In genomic region chr1:180505732-180506335, GRCh38 we compare ENCODE assay signal across 24 cellular contexts. TPM values are rescaled to one million over a fixed set of nuclear protein-coding genes. Genes with fewer than 3 reads are reported as not detected.
A peak's percentile ranks its signal among the peaks of the same experiment; 100 is the strongest.
DNase-seq lines count a peak whose midpoint lies in the region; ATAC-seq, FAIRE-seq and TF ChIP-seq lines count a peak whose summit lies in the region.
"Had no signal": no experiment of that assay in that cellular context is flagged by ENCODE, and none has a peak within 500 bp of the region (broad histone marks: within the 10 kb centered on the region; RNA-seq: fewer than 3 reads in every experiment).

No MANE protein-coding gene starts in this region.

- no peak overlapping the region for H3K27ac Mint-ChIP-seq in astrocyte (ENCODE audit: unreplicated experiment)
- H3K27ac Mint-ChIP-seq: activated B cell treated with CpG ODN at 0.5 μM for 24 hours; activated naive CD4-positive, alpha-beta T cell treated with anti-CD3 and anti-CD28 coated beads, Interleukin-2, amount 10 ng/mL, durations not matched to agents 7 days and 5 days; CD8-positive, alpha-beta memory T cell had no signal

- peak overlapping the region; percentile 76 for H3K18ac ChIP-seq in IMR-90 (ENCODE audit: low read depth, low read length)

- H3K14ac ChIP-seq in IMR-90 (replicated peaks; ENCODE audit: low read depth, low read length), result peak overlapping the region; percentile 83

- H3K4ac ChIP-seq in IMR-90 (ENCODE audit: low read depth, low read length), result peak overlapping the region; percentile 73

- peaks cover 10% of the 10 kb centered on the region for H3K9me3 ChIP-seq in IMR-90 (ENCODE audit: control insufficient read depth, insufficient read depth, low read length)
- no peaks in the 10 kb centered on the region for H3K9me3 ChIP-seq in astrocyte (ENCODE audit: insufficient read depth, low read depth, low read length)
- no peaks in the 10 kb centered on the region for H3K9me3 ChIP-seq in colonic mucosa
- H3K9me3 ChIP-seq in prostate gland, result no peaks in the 10 kb centered on the region
- H3K9me3 ChIP-seq: esophagus muscularis mucosa, mucosa of descending colon had no signal

- peaks cover 2% of the 10 kb centered on the region for H3K9me3 Mint-ChIP-seq in astrocyte (ENCODE audit: unreplicated experiment)
- H3K9me3 Mint-ChIP-seq: activated B cell treated with CpG ODN at 0.5 μM for 24 hours; activated naive CD4-positive, alpha-beta T cell treated with anti-CD3 and anti-CD28 coated beads, Interleukin-2, amount 10 ng/mL, durations not matched to agents 7 days and 5 days; CD8-positive, alpha-beta memory T cell had no signal

- TF ChIP-seq CTCF in IMR-90 (conservative IDR thresholded peaks at IDR 0.05; ENCODE audit: low read depth, low read length) (no peak), astrocyte (IDR thresholded peaks at IDR 0.05; ENCODE audit: insufficient read depth, low read depth, low read length) (no peak), colonic mucosa (IDR thresholded peaks at IDR 0.05) (no peak), prostate gland (IDR thresholded peaks at IDR 0.05) (no peak)

- H4K20me1 ChIP-seq in IMR-90 (ENCODE audit: insufficient read depth, low read length) (no peaks in the 10 kb centered on the region; the same call in 1 of the 2 replicates), astrocyte (ENCODE audit: insufficient read depth, low read length) (no peaks in the 10 kb centered on the region)

- peaks cover 7% of the 10 kb centered on the region for H3K4me1 Mint-ChIP-seq in astrocyte (ENCODE audit: low read depth, unreplicated experiment)

- no peak overlapping the region for H2AK9ac ChIP-seq in IMR-90 (replicated peaks; ENCODE audit: low read depth, low read length, poor library complexity)

- WGBS in IMR-90 (ENCODE audit: extremely low coverage in 2 of 2, insufficient read length in 1 of 2), 2 experiments, result 66% methylated on average over 4 of the region's 8 CpGs; no CpG with 5 or more reads in 1 of the 2 experiments
- WGBS in prostate gland, result 50% methylated on average over 8 of the region's 8 CpGs

- H3K9ac ChIP-seq in IMR-90 (ENCODE audit: low read depth, low read length), result no peak overlapping the region
- H3K9ac ChIP-seq in astrocyte (ENCODE audit: low read length), result no peak overlapping the region
- no peak overlapping the region for H3K9ac ChIP-seq in colonic mucosa (ENCODE audit: low read depth in 2 of 2, low read length in 2 of 2)

- H3K27me3 ChIP-seq in IMR-90 (ENCODE audit: control insufficient read depth, insufficient read depth, low read length) (no peaks in the 10 kb centered on the region), astrocyte (ENCODE audit: insufficient read depth, low read length) (no peaks in the 10 kb centered on the region), colonic mucosa (no peaks in the 10 kb centered on the region), prostate gland (replicated peaks; ENCODE audit: insufficient read depth) (no peaks in the 10 kb centered on the region)
- H3K27me3 ChIP-seq: esophagus muscularis mucosa, MG63 had no signal

- H3K27me3 Mint-ChIP-seq in astrocyte (ENCODE audit: low read depth, unreplicated experiment), result no peaks in the 10 kb centered on the region

- peak overlapping the region; percentile 88; the same call in 1 of the 3 replicates for H2BK15ac ChIP-seq in IMR-90 (ENCODE audit: low read depth, low read length)

- no peak overlapping the region for H3K4me2 ChIP-seq in IMR-90 (ENCODE audit: low read depth, low read length)
- H3K4me2 ChIP-seq in astrocyte (ENCODE audit: low read length), result peak overlapping the region; percentile 8

- peak overlapping the region; percentile 65 for H2BK5ac ChIP-seq in IMR-90 (ENCODE audit: low read depth, low read length, poor library complexity, severe bottlenecking)

- H4K91ac ChIP-seq in IMR-90 (ENCODE audit: insufficient read depth, low read depth, low read length), result peak overlapping the region; percentile 74

- H3K36me3 ChIP-seq in IMR-90 (ENCODE audit: control insufficient read depth, insufficient read depth, low read length) (no peaks in the 10 kb centered on the region), astrocyte (ENCODE audit: insufficient read depth, low read length) (no peaks in the 10 kb centered on the region), colonic mucosa (no peaks in the 10 kb centered on the region), prostate gland (no peaks in the 10 kb centered on the region)
- H3K36me3 ChIP-seq: esophagus muscularis mucosa, MG63 had no signal

- no peak overlapping the region; the same call in 1 of the 2 replicates for H3K56ac ChIP-seq in IMR-90 (ENCODE audit: extremely low read depth, insufficient read depth, low read length)

- no peak overlapping the region for H3K23ac ChIP-seq in IMR-90 (ENCODE audit: low read depth, low read length)

- peak overlapping the region; percentile 85 for H2BK20ac ChIP-seq in IMR-90 (ENCODE audit: low read depth, low read length)

- peak overlapping the region; percentile 83 for H2AK5ac ChIP-seq in IMR-90 (ENCODE audit: low read depth, low read length)

- peaks cover 5 to 17% of the 10 kb centered on the region in 2 experiments for H3K79me1 ChIP-seq in IMR-90 (ENCODE audit: low read depth in 1 of 2, low read length in 2 of 2)

- peaks cover 15% of the 10 kb centered on the region for H3K79me2 ChIP-seq in astrocyte (ENCODE audit: insufficient read depth, low read length)

- peak overlapping the region; percentile 48; the same call in 1 of the 2 replicates for H3K27ac ChIP-seq in IMR-90 (ENCODE audit: insufficient read depth, low read length)
- H3K27ac ChIP-seq in astrocyte (ENCODE audit: low read depth, low read length), result no peak overlapping the region
- no peak overlapping the region for H3K27ac ChIP-seq in colonic mucosa
- no peak overlapping the region for H3K27ac ChIP-seq in prostate gland
- H3K27ac ChIP-seq: esophagus muscularis mucosa had no signal

- intact Hi-C loops in IMR-90 (cut with micrococcal nuclease), result no loop called here
- intact Hi-C loops in colonic mucosa (cut with DNase I), result no loop called here
- intact Hi-C loops in prostate gland (cut with DNase I), result no loop called here

- in situ Hi-C loops in IMR-90 (cut with MboI; ENCODE audit: low sequenced_read_pairs), result no loop called here

- CTCF ChIA-PET in IMR-90 (lab: Yijun Ruan, JAX), result interaction anchor here (0.7 to 1.1 kb wide), 2 partner anchors 16 to 356 kb away, joined by 3 to 4 read pairs; no protein-coding TSS in a partner anchor

- no peak overlapping the region for H3K4me3 Mint-ChIP-seq in astrocyte (ENCODE audit: unreplicated experiment)
- H3K4me3 Mint-ChIP-seq: activated B cell treated with CpG ODN at 0.5 μM for 24 hours; activated naive CD4-positive, alpha-beta T cell treated with anti-CD3 and anti-CD28 coated beads, Interleukin-2, amount 10 ng/mL, durations not matched to agents 7 days and 5 days had no signal

- H3K9me1 ChIP-seq in IMR-90 (ENCODE audit: insufficient read depth, low read length), result peaks cover 7% of the 10 kb centered on the region; the same call in 1 of the 2 replicates

- peak overlapping the region in 1 of 2 experiments; percentile 33; a peak in 1 of 4 replicates for H4K8ac ChIP-seq in IMR-90 (ENCODE audit: low read depth in 2 of 2, low read length in 2 of 2)

- H4K5ac ChIP-seq in IMR-90 (ENCODE audit: low read depth, low read length), result peak overlapping the region; percentile 43

- no TSS peak for BruUV-seq in IMR-90 (replicated peaks; lab: Mats Ljungman, UMichigan)

- peak overlapping the region; percentile 28 for H2AFZ ChIP-seq in IMR-90 (replicated peaks; ENCODE audit: low read length, poor library complexity)
- no peak overlapping the region for H2AFZ ChIP-seq in astrocyte (ENCODE audit: low read depth, low read length)

- H3K4me3 ChIP-seq in IMR-90 (ENCODE audit: insufficient read depth, low read depth, low read length) (no peak overlapping the region), astrocyte (ENCODE audit: insufficient read depth, low read depth, low read length) (no peak overlapping the region), colonic mucosa (no peak overlapping the region), prostate gland (no peak overlapping the region)
- H3K4me3 ChIP-seq: esophagus muscularis mucosa, MG63, mucosa of descending colon had no signal

- H3K4me1 ChIP-seq in IMR-90 (ENCODE audit: control insufficient read depth, insufficient read depth, low read length) (peaks cover 18% of the 10 kb centered on the region), astrocyte (ENCODE audit: insufficient read depth, low read length) (no peaks in the 10 kb centered on the region), colonic mucosa (no peaks in the 10 kb centered on the region), prostate gland (replicated peaks) (no peaks in the 10 kb centered on the region)

- DNase-seq in IMR-90 (peak; percentile 47), astrocyte (ENCODE audit: low read depth) (no peak), fibroblast of gingiva (ENCODE audit: low read depth) (peak; percentile 30), pons (ENCODE audit: low spot score) (peak; percentile 18), colonic mucosa (no peak), prostate gland (ENCODE audit: low spot score) (no peak)
- DNase-seq: activated B cell treated with CpG ODN at 0.5 μM for 24 hours; activated naive CD4-positive, alpha-beta T cell treated with anti-CD3 and anti-CD28 coated beads, Interleukin-2, amount 10 ng/mL, durations not matched to agents 7 days and 5 days; CD8-positive, alpha-beta memory T cell; effector memory CD4-positive, alpha-beta T cell; islet precursor cell; MG63; mucosa of descending colon; NCI-H1436; NCI-H510A treated with DMSO at 0.1 percent for 48 hours; posterior cingulate gyrus; SHP77; T1000 had no signal

- dilution Hi-C loops in IMR-90 (cut with HindIII; ENCODE audit: low sequenced_read_pairs, unreplicated experiment), result no loop called here

- peak overlapping the region; percentile 84 for H2BK120ac ChIP-seq in IMR-90 (ENCODE audit: low read depth, low read length)

- no peak for ATAC-seq in IMR-90 (ENCODE audit: low read depth)
- ATAC-seq in GM19397 (IDR thresholded peaks at IDR 0.05; ENCODE audit: unreplicated experiment), result no peak
- ATAC-seq: mucosa of descending colon had no signal

- POLR2A ChIA-PET in IMR-90 (lab: Charles Lee; ENCODE audit: unreplicated experiment), result interaction anchor here (0.5 kb wide), 1 partner anchor 412 kb away, joined by 3 read pairs; no protein-coding TSS in a partner anchor

- FAIRE-seq in astrocyte (lab: Jason Lieb, UNC), result no peak

- TF ChIP-seq POLR2A in IMR-90 (IDR thresholded peaks at IDR 0.05; ENCODE audit: low read depth, low read length) (no peak), prostate gland (IDR thresholded peaks at IDR 0.05) (no peak)

- TF ChIP-seq RAD21 in IMR-90 (IDR thresholded peaks at IDR 0.05; ENCODE audit: low read length), result no peak

- H3K36me3 Mint-ChIP-seq in astrocyte (ENCODE audit: low read depth, unreplicated experiment), result peaks cover 4% of the 10 kb centered on the region
- H3K36me3 Mint-ChIP-seq: activated naive CD4-positive, alpha-beta T cell treated with anti-CD3 and anti-CD28 coated beads, Interleukin-2, amount 10 ng/mL, durations not matched to agents 7 days and 5 days had no signal

RNA-seq across cellular contexts. Expression of gene ACBD6, which starts 3.5 kb away (rescaled TPM):
- total RNA-seq in IMR-90 (2012; rRNA removed), result 52.5 and 83.3 TPM in 2 replicates
- polyA plus RNA-seq in IMR-90 (2012; rRNA removed), result 54.4 and 59.1 TPM in 2 replicates
- polyA plus RNA-seq in IMR-90 (2012; cell fraction: cytosol; rRNA removed), result 32.3 and 41.6 TPM in 2 replicates
- polyA plus RNA-seq in IMR-90 (2012; cell fraction: nucleus; rRNA removed; ENCODE audit: low replicate concordance), result 95.2 and 130 TPM in 2 replicates
- total RNA-seq in astrocyte, result 36.8 and 43.4 TPM in 2 replicates
- 10 to 100 TPM; 16.1 to 25.8 TPM for total RNA-seq in colonic mucosa
- 10 to 100 TPM; 41.9 to 50.0 TPM for total RNA-seq in prostate gland

RNA-seq across cellular contexts. Expression of gene OVAAL, which starts 52.9 kb away (rescaled TPM):
- total RNA-seq in IMR-90 (2012; rRNA removed) (not detected in 2 replicates), astrocyte (not detected in 2 replicates), colonic mucosa (not detected), prostate gland (under 1 TPM in 1 of 2 donors, not detected in 1; 0.62 TPM)
- polyA plus RNA-seq in IMR-90 (2012; rRNA removed), result not detected in 2 replicates
- 0.03 TPM in 1 of 2 replicates, not detected in the other for polyA plus RNA-seq in IMR-90 (2012; cell fraction: cytosol; rRNA removed)
- not detected in 2 replicates for polyA plus RNA-seq in IMR-90 (2012; cell fraction: nucleus; rRNA removed; ENCODE audit: low replicate concordance)
- total RNA-seq: activated B cell treated with CpG ODN at 0.5 μM for 24 hours; CD8-positive, alpha-beta memory T cell; chondrocyte; esophagus muscularis mucosa; glomerular endothelial cell; liver; mucosa of descending colon had no signal
- polyA plus RNA-seq: CD8-positive, alpha-beta memory T cell; liver; neural cell had no signal

Comparison
In these comparisons a context has a peak if more than half of its experiments do, and no peak if none do; other contexts are left out.
1. DNase-seq: peak in IMR-90 (single experiment), fibroblast of gingiva (single experiment) and pons (single experiment); none in astrocyte (single experiment), colonic mucosa (single experiment) and prostate gland (single experiment).